10 cellular contexts compared by ENCODE assay signal in the genomic region with DNA sequence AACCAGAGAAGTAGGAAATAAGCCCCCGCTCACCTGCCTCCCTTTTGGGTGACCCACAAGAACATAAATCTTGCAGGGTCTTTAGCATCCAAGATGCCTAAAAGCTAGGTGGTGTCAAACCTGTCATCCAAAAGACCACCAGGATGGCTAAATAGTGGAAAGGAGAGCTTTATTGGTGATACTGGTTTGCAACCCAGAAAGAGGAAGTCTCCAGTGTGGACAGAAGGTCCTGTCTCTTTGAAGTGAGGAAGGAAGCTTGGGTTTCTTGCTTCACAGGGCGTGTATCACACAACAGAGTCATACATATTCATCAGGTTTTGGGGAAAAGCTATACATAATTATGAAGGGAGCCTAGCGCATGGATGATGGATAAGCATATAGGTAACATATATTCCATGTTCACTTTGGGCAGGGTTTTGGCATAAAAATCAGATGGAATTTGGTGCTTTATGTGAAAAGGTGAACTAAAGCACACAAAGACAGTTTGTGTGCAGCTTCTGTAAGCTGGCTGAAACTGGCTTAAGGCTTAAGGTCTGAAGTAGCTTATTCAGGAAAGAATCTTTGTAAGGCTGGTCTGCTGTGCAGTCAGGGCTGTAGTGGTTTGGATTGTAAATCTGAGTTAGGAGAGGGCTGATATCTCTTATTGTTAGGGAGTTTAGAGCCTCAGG.
A peak's percentile ranks its signal among the peaks of the same experiment; 100 is the strongest.
DNase-seq lines count a peak whose midpoint lies in the region; ATAC-seq, FAIRE-seq and TF ChIP-seq lines count a peak whose summit lies in the region.
"Had no signal": no experiment of that assay in that cellular context is flagged by ENCODE, and none has a peak within 500 bp of the region (broad histone marks: within the 10 kb centered on the region; RNA-seq: fewer than 3 reads in every experiment).

No MANE protein-coding gene starts in this region.

- intact Hi-C loops in activated CD4-positive, alpha-beta memory T cell treated with anti-CD3 and anti-CD28 coated beads for 36 hours (cut with micrococcal nuclease), result no loop called here

- CTCF ChIA-PET in activated CD4-positive, alpha-beta memory T cell treated with anti-CD3 and anti-CD28 coated beads for 36 hours (lab: Charles Lee), result interaction anchor here (0.9 to 1.0 kb wide), 2 partner anchors 22 to 28 kb away, joined by 3 read pairs; no protein-coding TSS in a partner anchor

- H3K27ac ChIP-seq in Peyer's patch, result peak overlapping the region in 2 of 4 donors; percentile 38 to 50
- peak overlapping the region; percentile 91 for H3K27ac ChIP-seq in skeletal muscle tissue (ENCODE audit: low read depth, low read length)
- H3K27ac ChIP-seq in caudate nucleus (ENCODE audit: low read depth, low read length), result no peak overlapping the region
- H3K27ac ChIP-seq: colonic mucosa had no signal

- H3K27me3 ChIP-seq in Peyer's patch (no peaks in the 10 kb centered on the region), skeletal muscle tissue (ENCODE audit: control insufficient read depth in 3 of 3, insufficient read depth in 3 of 3, low read length in 3 of 3) (no peaks in the 10 kb centered on the region)
- H3K27me3 ChIP-seq: colonic mucosa had no signal

- no peak overlapping the region for H3K27ac Mint-ChIP-seq in activated CD4-positive, alpha-beta memory T cell treated with anti-CD3 and anti-CD28 coated beads for 36 hours

- TF ChIP-seq CTCF in Peyer's patch (IDR thresholded peaks at IDR 0.05), result no peak

- H3K36me3 Mint-ChIP-seq in activated CD4-positive, alpha-beta memory T cell treated with anti-CD3 and anti-CD28 coated beads for 36 hours, result no peaks in the 10 kb centered on the region

- H3K4me3 Mint-ChIP-seq in activated CD4-positive, alpha-beta memory T cell treated with anti-CD3 and anti-CD28 coated beads for 36 hours, result no peak overlapping the region

- H3K9me3 ChIP-seq in Peyer's patch (no peaks in the 10 kb centered on the region), skeletal muscle tissue (ENCODE audit: control insufficient read depth in 3 of 3, low read length in 3 of 3) (no peaks in the 10 kb centered on the region)
- H3K9me3 ChIP-seq: colonic mucosa had no signal

- H3K9me3 Mint-ChIP-seq in activated CD4-positive, alpha-beta memory T cell treated with anti-CD3 and anti-CD28 coated beads for 36 hours, result no peaks in the 10 kb centered on the region

- FAIRE-seq in GM19239 (lab: Jason Lieb, UNC), result peak; percentile 85

- H3K36me3 ChIP-seq in Peyer's patch (no peaks in the 10 kb centered on the region), skeletal muscle tissue (ENCODE audit: control insufficient read depth in 3 of 3, insufficient read depth in 3 of 3, low read length in 3 of 3) (no peaks in the 10 kb centered on the region)
- H3K36me3 ChIP-seq: colonic mucosa had no signal

- POLR2A ChIA-PET in activated CD4-positive, alpha-beta memory T cell treated with anti-CD3 and anti-CD28 coated beads for 36 hours (lab: Charles Lee), result no interaction called here

- TF ChIP-seq POLR2A in Peyer's patch (IDR thresholded peaks at IDR 0.05), result no peak

- DNase-seq in GM19239 (ENCODE audit: insufficient read length, low spot score), result no peak
- peak in 2 of 3 donors; percentile 56 to 58 for DNase-seq in Peyer's patch
- no peak for DNase-seq in caudate nucleus (lab: John Stamatoyannopoulos, UW)
- DNase-seq in NCI-H128 (lab: John Stamatoyannopoulos, UW; ENCODE audit: unreplicated experiment), result no peak
- no peak for DNase-seq in activated CD4-positive, alpha-beta memory T cell treated with anti-CD3 and anti-CD28 coated beads for 36 hours
- DNase-seq in stimulated activated CD4-positive, alpha-beta T cell treated with anti-CD3 and anti-CD28 coated beads, Interleukin-1b, Interleukin-23, amount 100 ng/mL, for 48 hours, result no peak
- DNase-seq: colonic mucosa, T-helper 9 cell had no signal

- peak; percentile 70 for ATAC-seq in HG02981 (IDR thresholded peaks at IDR 0.05; ENCODE audit: unreplicated experiment)

- peaks cover 4 to 26% (median 10%) of the 10 kb centered on the region in 4 donors for H3K4me1 ChIP-seq in Peyer's patch
- peaks cover 9 to 29% (median 23%) of the 10 kb centered on the region in 3 donors for H3K4me1 ChIP-seq in skeletal muscle tissue (ENCODE audit: control insufficient read depth in 3 of 3, insufficient read depth in 3 of 3, low read length in 3 of 3)
- H3K4me1 ChIP-seq: colonic mucosa had no signal

- peaks cover 11% of the 10 kb centered on the region for H3K27me3 Mint-ChIP-seq in activated CD4-positive, alpha-beta memory T cell treated with anti-CD3 and anti-CD28 coated beads for 36 hours

- H3K9ac ChIP-seq in skeletal muscle tissue (ENCODE audit: low read depth in 1 of 3, low read length in 3 of 3), result peak overlapping the region in 1 of 3 donors; percentile 45

- H3K4me3 ChIP-seq in Peyer's patch (no peak overlapping the region), skeletal muscle tissue (ENCODE audit: low read length in 3 of 3) (no peak overlapping the region)
- H3K4me3 ChIP-seq: colonic mucosa had no signal

- H3K4me1 Mint-ChIP-seq in activated CD4-positive, alpha-beta memory T cell treated with anti-CD3 and anti-CD28 coated beads for 36 hours (ENCODE audit: low read depth), result peaks cover 9% of the 10 kb centered on the region

Comparison
In these comparisons a context has a peak if more than half of its experiments do, and no peak if none do; other contexts are left out.
1. DNase-seq: peak in Peyer's patch (2 of 3); none in GM19239 (single experiment), caudate nucleus (0 of 61), NCI-H128 (single experiment), activated CD4-positive, alpha-beta memory T cell treated with anti-CD3 and anti-CD28 coated beads for 36 hours (single experiment) and stimulated activated CD4-positive, alpha-beta T cell treated with anti-CD3 and anti-CD28 coated beads, Interleukin-1b, Interleukin-23, amount 100 ng/mL, for 48 hours (single experiment).